ENCODE assay signal across 29 cellular contexts in the genomic region with DNA sequence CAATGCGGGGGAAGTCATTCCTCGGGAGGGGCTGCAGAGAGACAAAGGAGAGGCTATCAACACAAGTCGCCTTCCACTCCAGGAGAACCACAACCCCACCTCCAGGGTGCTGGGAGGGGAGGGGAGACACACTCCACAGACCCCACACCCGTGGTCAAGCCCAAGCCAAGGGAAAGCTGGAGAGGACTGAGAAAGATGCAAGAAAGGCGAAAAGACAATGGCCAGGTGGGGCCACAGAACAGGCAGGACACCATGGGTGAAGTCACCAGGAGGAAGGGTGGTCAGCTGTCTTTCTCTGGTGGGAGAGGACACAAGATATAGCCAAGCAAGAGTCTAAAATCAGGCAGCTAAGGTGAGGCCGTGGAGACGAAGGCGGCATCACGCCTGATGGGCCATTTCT. TPM values are rescaled to one million over a fixed set of nuclear protein-coding genes. Genes with fewer than 3 reads are reported as not detected.
"Had no signal": no experiment of that assay in that cellular context is flagged by ENCODE, and none has a peak within 500 bp of the region (broad histone marks: within the 10 kb centered on the region; RNA-seq: fewer than 3 reads in every experiment).

No MANE protein-coding gene starts in this region.

- H3K4me1 Mint-ChIP-seq: activated CD4-positive, alpha-beta T cell treated with anti-CD3 and anti-CD28 coated beads for 36 hours; activated CD4-positive, alpha-beta T cell treated with anti-CD3 and anti-CD28 coated beads, Interleukin-2, amount 10 ng/mL, durations not matched to agents 24 days and 14 days; activated CD8-positive, alpha-beta memory T cell treated with anti-CD3 and anti-CD28 coated beads, Interleukin-2, amount 10 ng/mL, durations not matched to agents 7 days and 5 days; central memory CD8-positive, alpha-beta T cell had no signal

- H3K4me3 ChIP-seq: esophagus muscularis mucosa, gastrocnemius medialis, heart left ventricle had no signal

- H3K27me3 Mint-ChIP-seq: activated CD4-positive, alpha-beta memory T cell treated with anti-CD3 and anti-CD28 coated beads for 36 hours; activated CD4-positive, alpha-beta T cell treated with anti-CD3 and anti-CD28 coated beads for 36 hours; activated CD4-positive, alpha-beta T cell treated with anti-CD3 and anti-CD28 coated beads, Interleukin-2, amount 10 ng/mL, durations not matched to agents 24 days and 14 days; activated CD8-positive, alpha-beta memory T cell treated with anti-CD3 and anti-CD28 coated beads, Interleukin-2, amount 10 ng/mL, durations not matched to agents 7 days and 5 days; activated naive CD8-positive, alpha-beta T cell; central memory CD8-positive, alpha-beta T cell had no signal

- H3K9me3 ChIP-seq: esophagus muscularis mucosa, gastrocnemius medialis, heart left ventricle had no signal

- ATAC-seq: activated CD4-positive, alpha-beta T cell treated with anti-CD3 and anti-CD28 coated beads for 36 hours; activated CD8-positive, alpha-beta memory T cell treated with anti-CD3 and anti-CD28 coated beads, Interleukin-2, amount 10 ng/mL, durations not matched to agents 7 days and 5 days; activated CD8-positive, alpha-beta T cell treated with anti-CD3 and anti-CD28 coated beads, Interleukin-2, amount 10 ng/mL, durations not matched to agents 7 days and 5 days; foreskin keratinocyte; gastrocnemius medialis; heart left ventricle had no signal

- H3K27ac ChIP-seq: brain microvascular endothelial cell, esophagus muscularis mucosa, foreskin keratinocyte, heart left ventricle had no signal

- H3K27me3 ChIP-seq: brain microvascular endothelial cell, esophagus muscularis mucosa, foreskin keratinocyte, gastrocnemius medialis, heart left ventricle had no signal

- DNase-seq: activated CD4-positive, alpha-beta memory T cell treated with anti-CD3 and anti-CD28 coated beads for 36 hours; activated CD4-positive, alpha-beta T cell treated with anti-CD3 and anti-CD28 coated beads for 36 hours; activated CD4-positive, alpha-beta T cell treated with anti-CD3 and anti-CD28 coated beads, Interleukin-2, amount 10 ng/mL, durations not matched to agents 24 days and 14 days; activated CD4-positive, CD25-positive, alpha-beta regulatory T cell; activated CD4-positive, CD25-positive, alpha-beta regulatory T cell treated with anti-CD3 and anti-CD28 coated beads, Interleukin-2, amount 50 U/mL, for 72 hours; activated CD8-positive, alpha-beta memory T cell treated with anti-CD3 and anti-CD28 coated beads, Interleukin-2, amount 10 ng/mL, durations not matched to agents 7 days and 5 days; activated CD8-positive, alpha-beta memory T cell treated with anti-CD3 and anti-CD28 coated beads, Interleukin-2, amount 50 U/mL, for 4 hours; activated CD8-positive, alpha-beta T cell treated with anti-CD3 and anti-CD28 coated beads, Interleukin-2, amount 10 ng/mL, durations not matched to agents 7 days and 5 days; activated gamma-delta T cell treated with Interleukin-2 at 50 U/mL for 16 hours; activated naive CD4-positive, alpha-beta T cell treated with anti-CD3 and anti-CD28 coated beads, Interleukin-2, amount 50 U/mL, for 16 hours; activated naive CD4-positive, alpha-beta T cell treated with Interleukin-2 at 50 U/mL for 16 hours; activated T-cell treated with anti-CD3 and anti-CD28 coated beads, Interleukin-2, amount 50 U/mL, for 1 hour; activated T-cell treated with anti-CD3 and anti-CD28 coated beads, Interleukin-2, amount 50 U/mL, for 48 hours; amniotic stem cell; anterior cingulate cortex; brain microvascular endothelial cell; effector CD8-positive, alpha-beta T cell; erythroblast; foreskin keratinocyte; gastrocnemius medialis; glutamatergic neuron; heart left ventricle; T-helper 1 cell; T-helper 2 cell had no signal

- H3K4me1 ChIP-seq: foreskin keratinocyte had no signal

- H3K27ac Mint-ChIP-seq: activated CD4-positive, alpha-beta memory T cell treated with anti-CD3 and anti-CD28 coated beads for 36 hours; activated CD4-positive, alpha-beta T cell treated with anti-CD3 and anti-CD28 coated beads for 36 hours; activated CD4-positive, alpha-beta T cell treated with anti-CD3 and anti-CD28 coated beads, Interleukin-2, amount 10 ng/mL, durations not matched to agents 24 days and 14 days; activated CD8-positive, alpha-beta T cell treated with anti-CD3 and anti-CD28 coated beads, Interleukin-2, amount 10 ng/mL, durations not matched to agents 7 days and 5 days; activated naive CD8-positive, alpha-beta T cell; activated T-helper 1 cell treated with anti-CD3 and anti-CD28 coated beads, Interleukin-12 subunit alpha, Interleukin-12 subunit beta, Interleukin-2, Interleukin-4 antibody, amounts not matched to agents 30 ng/mL and 10 ng/mL and 1 ng/mL, durations not matched to agents 14 hours and 24 hours and 36 hours had no signal

- H3K4me3 Mint-ChIP-seq: activated CD4-positive, alpha-beta memory T cell treated with anti-CD3 and anti-CD28 coated beads for 36 hours; activated CD4-positive, alpha-beta T cell treated with anti-CD3 and anti-CD28 coated beads for 36 hours; activated CD4-positive, alpha-beta T cell treated with anti-CD3 and anti-CD28 coated beads, Interleukin-2, amount 10 ng/mL, durations not matched to agents 24 days and 14 days; activated CD8-positive, alpha-beta memory T cell treated with anti-CD3 and anti-CD28 coated beads, Interleukin-2, amount 10 ng/mL, durations not matched to agents 7 days and 5 days; activated CD8-positive, alpha-beta T cell treated with anti-CD3 and anti-CD28 coated beads, Interleukin-2, amount 10 ng/mL, durations not matched to agents 7 days and 5 days; activated naive CD8-positive, alpha-beta T cell; activated T-helper 1 cell treated with anti-CD3 and anti-CD28 coated beads, Interleukin-12 subunit alpha, Interleukin-12 subunit beta, Interleukin-2, Interleukin-4 antibody, amounts not matched to agents 30 ng/mL and 10 ng/mL and 1 ng/mL, durations not matched to agents 14 hours and 24 hours and 36 hours; central memory CD8-positive, alpha-beta T cell had no signal

- H3K9me3 Mint-ChIP-seq: activated CD4-positive, alpha-beta memory T cell treated with anti-CD3 and anti-CD28 coated beads for 36 hours; activated CD4-positive, alpha-beta T cell treated with anti-CD3 and anti-CD28 coated beads, Interleukin-2, amount 10 ng/mL, durations not matched to agents 24 days and 14 days; activated T-helper 1 cell treated with anti-CD3 and anti-CD28 coated beads, Interleukin-12 subunit alpha, Interleukin-12 subunit beta, Interleukin-2, Interleukin-4 antibody, amounts not matched to agents 30 ng/mL and 10 ng/mL and 1 ng/mL, durations not matched to agents 14 hours and 24 hours and 36 hours; central memory CD8-positive, alpha-beta T cell had no signal

RNA-seq across cellular contexts. Expression of a gene that starts 21.9 kb away (rescaled TPM):
- total RNA-seq: activated CD8-positive, alpha-beta memory T cell treated with anti-CD3 and anti-CD28 coated beads, Interleukin-2, amount 10 ng/mL, durations not matched to agents 7 days and 5 days; bronchial epithelial cell had no signal
